Comparison of ENCODE assay signal across 19 cellular contexts in the genomic region with DNA sequence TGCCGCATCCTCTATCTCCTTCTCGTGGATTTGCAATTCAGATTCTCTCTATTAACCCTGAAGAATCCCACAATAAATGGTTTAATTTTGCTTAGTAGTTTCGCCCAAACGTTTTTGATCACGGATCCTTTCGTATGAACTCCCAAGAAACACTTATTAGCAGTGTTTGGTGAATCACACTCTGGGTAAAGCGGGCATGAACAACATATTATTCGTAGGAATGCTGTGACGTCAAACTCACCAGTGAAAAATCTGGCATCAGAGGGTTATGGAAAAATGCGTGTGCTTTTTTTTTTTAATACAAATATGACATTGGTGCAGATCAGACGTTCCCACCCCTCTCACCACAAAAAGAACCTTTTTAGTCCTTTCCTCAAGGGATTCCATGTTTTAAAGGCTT. TPM values are rescaled to one million over a fixed set of nuclear protein-coding genes. Genes with fewer than 3 reads are reported as not detected.
"Had no signal": no experiment of that assay in that cellular context is flagged by ENCODE, and none has a peak within 500 bp of the region (broad histone marks: within the 10 kb centered on the region; RNA-seq: fewer than 3 reads in every experiment).

No MANE protein-coding gene starts in this region.

- ATAC-seq: activated CD8-positive, alpha-beta T cell treated with anti-CD3 and anti-CD28 coated beads, Interleukin-2, amount 10 ng/mL, durations not matched to agents 7 days and 5 days; activated naive CD8-positive, alpha-beta T cell treated with anti-CD3 and anti-CD28 coated beads, Interleukin-2, amount 50 U/mL, for 24 hours; left cardiac atrium had no signal

- H3K4me3 ChIP-seq: sigmoid colon, tibial artery had no signal

- DNase-seq: activated CD4-positive, alpha-beta T cell treated with anti-CD3 and anti-CD28 coated beads, Interleukin-2, amount 10 ng/mL, durations not matched to agents 7 days and 5 days; activated CD8-positive, alpha-beta T cell treated with anti-CD3 and anti-CD28 coated beads, Interleukin-2, amount 10 ng/mL, durations not matched to agents 7 days and 5 days; activated naive CD4-positive, alpha-beta T cell treated with anti-CD3 and anti-CD28 coated beads, Interleukin-2, amount 10 ng/mL, durations not matched to agents 7 days and 5 days; activated naive CD8-positive, alpha-beta T cell treated with anti-CD3 and anti-CD28 coated beads, Interleukin-2, amount 50 U/mL, for 24 hours; activated T-cell treated with anti-CD3 and anti-CD28 coated beads, Interleukin-2, amount 50 U/mL, for 24 hours; aorta; cerebellar nuclear complex; cortex of kidney; effector CD4-positive, alpha-beta T cell; left cardiac atrium; mesenchymal stem cell; sigmoid colon; stimulated activated naive B cell treated with anti-CD40 and anti-IgM and Interleukin-4, amounts not matched to agents 10 μg/mL and 1 μg/mL and 100 μg/mL, for 72 hours; tibial artery had no signal

- H3K4me1 ChIP-seq: parathyroid adenoma, sigmoid colon, tibial artery had no signal

- H3K79me2 ChIP-seq: parathyroid adenoma had no signal

- FAIRE-seq: bronchial epithelial cell, islet of Langerhans had no signal

- H2AFZ ChIP-seq: parathyroid adenoma had no signal

- H3K9ac ChIP-seq: parathyroid adenoma had no signal

- H3K27ac ChIP-seq: neutrophil, parathyroid adenoma, sigmoid colon, tibial artery had no signal

- H3K36me3 ChIP-seq: neutrophil, sigmoid colon, tibial artery had no signal

- H3K9me3 ChIP-seq: neutrophil, sigmoid colon, tibial artery had no signal

RNA-seq across cellular contexts. Expression of gene CGNL1, which starts 45.7 kb away (rescaled TPM):
- total RNA-seq: activated CD4-positive, alpha-beta T cell treated with anti-CD3 and anti-CD28 coated beads, Interleukin-2, amount 10 ng/mL, durations not matched to agents 7 days and 5 days; activated CD8-positive, alpha-beta T cell treated with anti-CD3 and anti-CD28 coated beads, Interleukin-2, amount 10 ng/mL, durations not matched to agents 7 days and 5 days; natural killer cell treated with Interleukin-12 subunit alpha and Interleukin-12 subunit beta and Interleukin-15 and Interleukin-18, amount 100 ng/mL, for 72 hours had no signal
